Comparison of ENCODE assay signal across 24 cellular contexts in genomic region chr11:133988686-133989410, GRCh38. TPM values are rescaled to one million over a fixed set of nuclear protein-coding genes. Genes with fewer than 3 reads are reported as not detected.
A peak's percentile ranks its signal among the peaks of the same experiment; 100 is the strongest.
DNase-seq lines count a peak whose midpoint lies in the region; ATAC-seq, FAIRE-seq and TF ChIP-seq lines count a peak whose summit lies in the region.
"Had no signal": no experiment of that assay in that cellular context is flagged by ENCODE, and none has a peak within 500 bp of the region (broad histone marks: within the 10 kb centered on the region; RNA-seq: fewer than 3 reads in every experiment).

No MANE protein-coding gene starts in this region.

- no peaks in the 10 kb centered on the region for H3K4me1 Mint-ChIP-seq in endodermal cell

- TF ChIP-seq POLR2A in HepG2 (IDR thresholded peaks at IDR 0.05; ENCODE audit: insufficient read depth in 1 of 2, low read depth in 2 of 2, low read length in 2 of 2) (no peak), right lobe of liver (IDR thresholded peaks at IDR 0.05) (no peak), testis (IDR thresholded peaks at IDR 0.05) (no peak)

- intact Hi-C loops in HepG2 (cut with micrococcal nuclease; ENCODE audit: unreplicated experiment): no loop called here
- intact Hi-C loops in right lobe of liver (cut with DNase I): no loop called here
- intact Hi-C loops in testis (cut with DNase I; ENCODE audit: low total_unique reads): no loop called here

- peak; percentile 33; the same call in 2 of the 3 replicates for ATAC-seq in HepG2
- ATAC-seq in right lobe of liver: no peak
- no peak for ATAC-seq in GM18873 (IDR thresholded peaks at IDR 0.05; ENCODE audit: low FRiP score, unreplicated experiment)
- ATAC-seq: activated CD8-positive, alpha-beta T cell treated with anti-CD3 and anti-CD28 coated beads, Interleukin-2, amount 10 ng/mL, durations not matched to agents 7 days and 5 days; left lung; naive thymus-derived CD4-positive, alpha-beta T cell had no signal

- BruUV-seq in HepG2 (replicated peaks; lab: Mats Ljungman, UMichigan): no TSS peak

- no peak for TF ChIP-seq RAD21 in HepG2 (CRISPR knock-in tag; IDR thresholded peaks at IDR 0.05)

- in situ Hi-C loops in HepG2 (cut with HindIII; ENCODE audit: extremely low pct_ligation_motif_present, low pct_unique_long_range_greater_than_20kb): no loop called here
- in situ Hi-C loops in GM13976 (cut with MboI; ENCODE audit: low sequenced_read_pairs, unreplicated experiment): no loop called here

- WGBS in HepG2 (ENCODE audit: low lambda C conversion rate): 19% methylated on average over 7 of the region's 22 CpGs
- WGBS in right lobe of liver (ENCODE audit: insufficient coverage, low coverage, low lambda C conversion rate, missing lambda C conversion rate): 64% methylated on average over 10 of the region's 22 CpGs
- WGBS in endodermal cell (ENCODE audit: insufficient coverage in 1 of 2, insufficient read length in 1 of 2), 2 experiments: 88 to 90% methylated on average over 17 to 22 of the region's 22 CpGs
- 81 to 84% methylated on average over 22 of the region's 22 CpGs for WGBS in testis, 2 donors

- TF ChIP-seq CTCF in HepG2 (CRISPR knock-in tag; IDR thresholded peaks at IDR 0.05): no peak
- no peak for TF ChIP-seq CTCF in right lobe of liver (IDR thresholded peaks at IDR 0.05)
- no peak for TF ChIP-seq CTCF in endodermal cell (conservative IDR thresholded peaks at IDR 0.05)
- TF ChIP-seq CTCF in testis (IDR thresholded peaks at IDR 0.05): no peak
- no peak for TF ChIP-seq CTCF in GM13976 (IDR thresholded peaks at IDR 0.05; ENCODE audit: borderline replicate concordance, control extremely low read depth, extremely low read depth, insufficient read depth, missing control alignments)

- H3K27ac ChIP-seq in HepG2 (ENCODE audit: extremely low read length, insufficient read depth, low read length): no peak overlapping the region
- no peak overlapping the region for H3K27ac ChIP-seq in right lobe of liver
- no peak overlapping the region for H3K27ac ChIP-seq in endodermal cell (ENCODE audit: low read depth, low read length)
- no peak overlapping the region for H3K27ac ChIP-seq in testis
- H3K27ac ChIP-seq: left lung had no signal

- no peak overlapping the region for H3K4me2 ChIP-seq in HepG2 (ENCODE audit: low read depth, low read length)

- H3K4me3 Mint-ChIP-seq in endodermal cell: no peak overlapping the region
- H3K4me3 Mint-ChIP-seq: activated CD8-positive, alpha-beta T cell treated with anti-CD3 and anti-CD28 coated beads, Interleukin-2, amount 10 ng/mL, durations not matched to agents 7 days and 5 days; naive thymus-derived CD4-positive, alpha-beta T cell had no signal

- peaks cover 2% of the 10 kb centered on the region for H3K27me3 Mint-ChIP-seq in endodermal cell (ENCODE audit: insufficient read depth)

- POLR2A ChIA-PET in HepG2 (lab: Yijun Ruan, JAX): no interaction called here

- FAIRE-seq in HepG2 (lab: Jason Lieb, UNC): no peak
- FAIRE-seq: endothelial cell of umbilical vein, TTC549 had no signal

- H3K27ac Mint-ChIP-seq in endodermal cell: peak overlapping the region; percentile 32

- no peaks in the 10 kb centered on the region for H4K20me1 ChIP-seq in HepG2 (ENCODE audit: insufficient read depth, low read length)

- H3K79me2 ChIP-seq in HepG2 (ENCODE audit: insufficient read depth, low read length): no peaks in the 10 kb centered on the region

- H3K9me3 Mint-ChIP-seq in endodermal cell: no peaks in the 10 kb centered on the region
- H3K9me3 Mint-ChIP-seq: naive thymus-derived CD4-positive, alpha-beta T cell had no signal

- no peaks in the 10 kb centered on the region for H3K36me3 ChIP-seq in HepG2 (replicated peaks in 1 of 2; ENCODE audit: control insufficient read depth in 1 of 2, insufficient read depth in 2 of 2, low read length in 2 of 2)
- no peaks in the 10 kb centered on the region for H3K36me3 ChIP-seq in right lobe of liver
- H3K36me3 ChIP-seq in endodermal cell (ENCODE audit: control insufficient read depth, insufficient read depth, low read length): no peaks in the 10 kb centered on the region
- no peaks in the 10 kb centered on the region for H3K36me3 ChIP-seq in testis (ENCODE audit: low read depth, missing control alignments)
- H3K36me3 ChIP-seq: left lung had no signal

- DNase-seq in HepG2 (ENCODE audit: low spot score): no peak
- DNase-seq in right lobe of liver: no peak
- DNase-seq in endodermal cell: no peak
- peak; percentile 39 for DNase-seq in myocyte (ENCODE audit: low read depth)
- DNase-seq in testis: peak; percentile 56
- DNase-seq in NCI-H526 (lab: John Stamatoyannopoulos, UW): no peak
- DNase-seq in GM13976 (ENCODE audit: low spot score): no peak
- DNase-seq: ACHN; activated CD4-positive, alpha-beta T cell treated with anti-CD3 and anti-CD28 coated beads for 1 hour; activated CD8-positive, alpha-beta T cell treated with anti-CD3 and anti-CD28 coated beads, Interleukin-2, amount 10 ng/mL, durations not matched to agents 7 days and 5 days; activated effector memory CD4-positive, alpha-beta T cell treated with Interleukin-2 at 50 U/mL for 16 hours; COR-L47; DMS53; GDM1; MV-4-11; naive thymus-derived CD4-positive, alpha-beta T cell; occipital lobe; stimulated activated CD4-positive, alpha-beta T cell treated with anti-CD3 and anti-CD28 coated beads, Interleukin-2, amount 100 ng/mL, for 48 hours; T-helper 1 cell had no signal

- CTCF ChIA-PET in HepG2 (lab: Yijun Ruan, JAX; ENCODE audit: low intra/inter-chr PET ratio, low total read pairs): no interaction called here

- H3K4me3 ChIP-seq in HepG2 (replicated peaks in 1 of 3; ENCODE audit: insufficient read depth in 1 of 3, low read depth in 2 of 3, low read length in 3 of 3): no peak overlapping the region
- H3K4me3 ChIP-seq in right lobe of liver: no peak overlapping the region
- H3K4me3 ChIP-seq in endodermal cell (ENCODE audit: low read length): no peak overlapping the region
- H3K4me3 ChIP-seq in testis: no peak overlapping the region
- H3K4me3 ChIP-seq: left lung had no signal

- H3K27me3 ChIP-seq in HepG2 (ENCODE audit: control insufficient read depth in 1 of 2, insufficient read depth in 2 of 2, low read length in 2 of 2) (peaks cover 18 to 80% of the 10 kb centered on the region in 2 experiments; a peak in 4 of 5 replicates), right lobe of liver (no peaks in the 10 kb centered on the region), endodermal cell (ENCODE audit: control insufficient read depth, insufficient read depth, low read length, poor library complexity, severe bottlenecking) (no peaks in the 10 kb centered on the region), testis (no peaks in the 10 kb centered on the region)

- no peak overlapping the region for H2AFZ ChIP-seq in HepG2 (ENCODE audit: low read length)

- no peaks in the 10 kb centered on the region for H3K36me3 Mint-ChIP-seq in endodermal cell (ENCODE audit: low read depth)
- H3K36me3 Mint-ChIP-seq: naive thymus-derived CD4-positive, alpha-beta T cell had no signal

- H3K9me3 ChIP-seq in HepG2 (ENCODE audit: low read length) (no peaks in the 10 kb centered on the region), right lobe of liver (no peaks in the 10 kb centered on the region), endodermal cell (ENCODE audit: control insufficient read depth, low read length) (no peaks in the 10 kb centered on the region), testis (no peaks in the 10 kb centered on the region)
- H3K9me3 ChIP-seq: left lung had no signal

- TF ChIP-seq EP300 in HepG2 (IDR thresholded peaks at IDR 0.05; ENCODE audit: low read depth in 2 of 2, low read length in 2 of 2) (no peak), HepG2 (CRISPR knock-in tag; IDR thresholded peaks at IDR 0.05; ENCODE audit: borderline replicate concordance) (no peak)

- H3K9ac ChIP-seq in HepG2 (ENCODE audit: insufficient read depth, low read depth, low read length) (no peak overlapping the region), endodermal cell (ENCODE audit: extremely low read depth, low read length, poor library complexity, severe bottlenecking) (no peak overlapping the region)

- H3K4me1 ChIP-seq in HepG2 (ENCODE audit: insufficient read depth, low read length) (no peaks in the 10 kb centered on the region), right lobe of liver (no peaks in the 10 kb centered on the region), endodermal cell (ENCODE audit: control insufficient read depth, insufficient read depth, low read length) (no peaks in the 10 kb centered on the region), testis (no peaks in the 10 kb centered on the region)
- H3K4me1 ChIP-seq: left lung had no signal

TF ChIP-seq in HepG2, 621 proteins besides CTCF, POLR2A, EP300 and RAD21 (continues in another document):
- TF ChIP-seq ZNF343 (CRISPR knock-in tag; IDR thresholded peaks at IDR 0.05): no peak

RNA-seq across cellular contexts. Expression of gene IGSF9B, which starts 32.1 kb away (rescaled TPM):
- not detected in 2 replicates for total RNA-seq in HepG2 (2016; rRNA removed; fragmentation: Illumina TruSeq; extraction: Trizol)
- not detected in 2 replicates for total RNA-seq in HepG2 (2016; cell fraction: cytosol; rRNA removed; fragmentation: Illumina TruSeq; extraction: Trizol; ENCODE audit: low read depth)
- total RNA-seq in HepG2 (2016; cell fraction: insoluble cytoplasmic fraction; rRNA removed; fragmentation: Illumina TruSeq; extraction: Trizol): not detected in 2 replicates
- total RNA-seq in HepG2 (2016; cell fraction: membrane; rRNA removed; fragmentation: Illumina TruSeq; extraction: Trizol): 0.09 TPM in 1 of 2 replicates, not detected in the other
- total RNA-seq in HepG2 (2016; cell fraction: nucleus; rRNA removed; fragmentation: Illumina TruSeq; extraction: Trizol): not detected in 2 replicates
- not detected in 2 replicates for polyA plus RNA-seq in HepG2 (2011; rRNA removed)
- not detected in 2 replicates for polyA plus RNA-seq in HepG2 (2011; cell fraction: cytosol; rRNA removed)
- polyA plus RNA-seq in HepG2 (2011; cell fraction: nucleus; rRNA removed): 0.19 and 0.21 TPM in 2 replicates
- polyA plus RNA-seq in HepG2 (2012): not detected in 2 replicates
- not detected in 2 replicates for polyA plus RNA-seq in HepG2 (2016; cell fraction: cytosol; fragmentation: Illumina TruSeq; extraction: Trizol; ENCODE audit: low read depth)
- polyA plus RNA-seq in HepG2 (2016; cell fraction: insoluble cytoplasmic fraction; fragmentation: Illumina TruSeq; extraction: Trizol; ENCODE audit: low read depth): not detected in 2 replicates
- not detected in 2 replicates for polyA plus RNA-seq in HepG2 (2016; cell fraction: membrane; fragmentation: Illumina TruSeq; extraction: Trizol; ENCODE audit: low read depth)
- polyA plus RNA-seq in HepG2 (2016; cell fraction: nucleus; fragmentation: Illumina TruSeq; extraction: Trizol; ENCODE audit: insufficient read depth, low read depth): not detected in 2 replicates
- polyA minus RNA-seq in HepG2 (2011; rRNA and poly(A)+ RNA removed; ENCODE audit: low replicate concordance): not detected in 2 replicates
- not detected in 2 replicates for polyA minus RNA-seq in HepG2 (2011; cell fraction: cytosol; rRNA and poly(A)+ RNA removed)
- polyA minus RNA-seq in HepG2 (2011; cell fraction: nucleus; rRNA and poly(A)+ RNA removed): not detected in 2 replicates
- under 1 TPM in 2 of 6 experiments, not detected in 4; 0.15 to 0.23 TPM for total RNA-seq in right lobe of liver
- 10 to 100 TPM; 14.1 to 23.0 TPM for total RNA-seq in endodermal cell
- polyA plus RNA-seq in endodermal cell (2013, experiment 1 of 2): 11.0 TPM
- 11.9 TPM for polyA plus RNA-seq in endodermal cell (2013, experiment 2 of 2)
- 0.24 TPM in 1 of 2 replicates, not detected in the other for total RNA-seq in myocyte
- polyA plus RNA-seq in myocyte (2012): 0.20 TPM
- total RNA-seq in testis: 100 to 1,000 TPM in 1 of 2 donors, 10 to 100 TPM in 1; 71.9 to 119 TPM
- polyA plus RNA-seq in testis (ENCODE audit: insufficient read depth, low read depth, low replicate concordance): 16.8 TPM
- polyA plus RNA-seq: fibroblast of lung had no signal

Comparison
In these comparisons a context has a peak if more than half of its experiments do, and no peak if none do; other contexts are left out.
1. DNase-seq: peak in myocyte (single experiment) and testis (single experiment); none in HepG2 (single experiment), right lobe of liver (0 of 3), endodermal cell (single experiment), NCI-H526 (0 of 2) and GM13976 (single experiment).
2. RNA of gene IGSF9B, which starts 32.1 kb away (total RNA-seq): 71.9 to 119 TPM in testis and 14.1 to 23.0 TPM in endodermal cell; 0.24 TPM in myocyte, 0.15 to 0.23 TPM in right lobe of liver and 0.09 TPM in HepG2; every median in the first group is over 10 times any median in the second.